ENCODE assay signal across 8 cellular contexts in genomic region chrX:49269768-49270248, GRCh38. TPM values are rescaled to one million over a fixed set of nuclear protein-coding genes. Genes with fewer than 3 reads are reported as not detected.
DNase-seq lines count a peak whose midpoint lies in the region; ATAC-seq, FAIRE-seq and TF ChIP-seq lines count a peak whose summit lies in the region.

Gene PPP1R3F (plus strand): TSS chrX:49269793. CDS start chrX:49269870, 77 bp downstream.

- POLR2A ChIA-PET in H1 (lab: Charles Lee; ENCODE audit: partially characterized antibody), result interaction anchor here (0.6 to 1.4 kb wide), 3 partner anchors 17 to 79 kb away, joined by 3 to 7 read pairs (median 3); no protein-coding TSS in a partner anchor
- POLR2A ChIA-PET in naive thymus-derived CD8-positive, alpha-beta T cell (lab: Charles Lee), result interaction anchor here (0.6 to 3.7 kb wide), 12 partner anchors 8 to 403 kb away, joined by 3 to 36 read pairs (median 6); partner anchors contain the start of gene CCDC22

- in situ Hi-C loops in GM13976 (cut with MboI; ENCODE audit: low sequenced_read_pairs, unreplicated experiment), result no loop called here

- H2BK15ac ChIP-seq in H9 (ENCODE audit: low read depth, low read length), result no peak within 1 kb of the TSS
- H2BK15ac ChIP-seq in H1 (ENCODE audit: low read length), result no peak within 1 kb of the TSS

- no peak within 1 kb of the TSS for H2BK120ac ChIP-seq in H9 (ENCODE audit: low read depth, low read length, poor library complexity, severe bottlenecking)
- no peak within 1 kb of the TSS for H2BK120ac ChIP-seq in H1 (replicated peaks; ENCODE audit: low read depth, low read length)

- peak; percentile 50 for DNase-seq in GM13976 (ENCODE audit: low spot score)
- DNase-seq in H9, result no peak
- no peak for DNase-seq in H1 (ENCODE audit: low read depth in 1 of 2, low spot score in 2 of 2)
- peak in 1 of 10 donors; percentile 76 for DNase-seq in naive thymus-derived CD8-positive, alpha-beta T cell
- DNase-seq in NCI-H2171 treated with DMSO at 0.1 percent for 48 hours (lab: John Stamatoyannopoulos, UW), result no peak
- DNase-seq in mesenteric fat pad (ENCODE audit: low spot score), result no peak
- DNase-seq in NCI-H82 treated with DMSO at 0.1 percent for 48 hours (lab: John Stamatoyannopoulos, UW; ENCODE audit: unreplicated experiment), result no peak

- no peak for TF ChIP-seq EP300 in H1 (IDR thresholded peaks at IDR 0.05; ENCODE audit: borderline replicate concordance in 1 of 2, low read depth in 2 of 2, low read length in 2 of 2)

- H4K8ac ChIP-seq in H9 (replicated peaks; ENCODE audit: insufficient read length, low read depth, low read length), result no peak within 1 kb of the TSS
- peak within 1 kb of the TSS; percentile 100 for H4K8ac ChIP-seq in H1 (ENCODE audit: extremely low read depth, insufficient read depth, low read length)

- H3K4me1 ChIP-seq in H9 (ENCODE audit: insufficient read depth, low read length) (no peaks in the 10 kb centered on the region), OCI-LY1 (ENCODE audit: insufficient read depth, low read length, severe bottlenecking) (peaks cover 38% of the 10 kb centered on the region), H1 (replicated peaks in 1 of 4; ENCODE audit: control insufficient read depth in 3 of 4, insufficient read depth in 4 of 4, low read length in 3 of 4) (peaks cover 0 to 14% (median 5%) of the 10 kb centered on the region in 4 experiments; a peak in 4 of 7 replicates)

- H2AFZ ChIP-seq in H9 (ENCODE audit: low read length) (no peak within 1 kb of the TSS), OCI-LY1 (ENCODE audit: low read length) (no peak within 1 kb of the TSS), H1 (ENCODE audit: low read length) (peak within 1 kb of the TSS; percentile 90; the same call in 1 of the 2 replicates)

- H2AK5ac ChIP-seq in H9 (ENCODE audit: insufficient read length, low read length) (no peak within 1 kb of the TSS), H1 (ENCODE audit: low read depth, low read length) (0 out of 2 replicates have a peak within 1 kb of the TSS, but pooled peaks have one; percentile 13)

- no peak within 1 kb of the TSS for H4K5ac ChIP-seq in H9 (ENCODE audit: insufficient read length, low read depth, low read length)
- H4K5ac ChIP-seq in H1 (ENCODE audit: insufficient read length, low read depth, low read length), result peak within 1 kb of the TSS; percentile 99

- H4K91ac ChIP-seq in H9 (ENCODE audit: insufficient read length, low read depth, low read length) (peak within 1 kb of the TSS; percentile 60), H1 (replicated peaks; ENCODE audit: insufficient read length, low read length) (peak within 1 kb of the TSS; percentile 97)

- H3K27me3 Mint-ChIP-seq in H9 (ENCODE audit: low read depth), result peaks cover 2% of the 10 kb centered on the region; the same call in 1 of the 2 replicates
- H3K27me3 Mint-ChIP-seq in naive thymus-derived CD8-positive, alpha-beta T cell, result no peaks in the 10 kb centered on the region

- H4K20me1 ChIP-seq in H9 (ENCODE audit: control insufficient read depth, insufficient read depth, insufficient read length) (no peaks in the 10 kb centered on the region), OCI-LY1 (ENCODE audit: insufficient read depth, low read length) (no peaks in the 10 kb centered on the region), H1 (replicated peaks in 1 of 2; ENCODE audit: control insufficient read depth in 1 of 2, insufficient read depth in 2 of 2, low read length in 2 of 2) (peaks cover 0 to 17% of the 10 kb centered on the region in 2 experiments)

- H3K27ac ChIP-seq in H9 (ENCODE audit: insufficient read length, low read depth, low read length) (peak within 1 kb of the TSS; percentile 40), OCI-LY1 (ENCODE audit: low read depth, low read length, poor library complexity, severe bottlenecking) (peak within 1 kb of the TSS; percentile 79), H1 (ENCODE audit: low read depth, low read length) (peak within 1 kb of the TSS; percentile 95)

- WGBS in H9 (ENCODE audit: extremely low coverage, insufficient read length, low lambda C conversion rate), result no CpG with 5 or more reads among the region's 70 CpGs
- no CpG with 5 or more reads among the region's 70 CpGs for WGBS in H1 (ENCODE audit: extremely low coverage in 1 of 2, insufficient coverage in 1 of 2, insufficient read length in 1 of 2, insufficient replicate concordance in 2 of 2, low coverage in 1 of 2, low lambda C conversion rate in 2 of 2, missing lambda C conversion rate in 1 of 2), 2 experiments

- H3K36me3 ChIP-seq in OCI-LY1 (ENCODE audit: insufficient read depth, low read length) (no peaks in the 10 kb centered on the region; the same call in 1 of the 2 replicates), H1 (ENCODE audit: control insufficient read depth in 2 of 4, insufficient read depth in 4 of 4, low read length in 3 of 4) (no peaks in the 10 kb centered on the region)

- no peak within 1 kb of the TSS for H2BK12ac ChIP-seq in H9 (ENCODE audit: insufficient read length, low read depth, low read length)
- peak within 1 kb of the TSS; percentile 95; the same call in 1 of the 2 replicates for H2BK12ac ChIP-seq in H1 (ENCODE audit: low read depth, low read length)

- no peaks in the 10 kb centered on the region for H3F3A ChIP-seq in OCI-LY1 (ENCODE audit: insufficient read depth, low read length)

- H3K23ac ChIP-seq in H9 (ENCODE audit: insufficient read length, low read depth, low read length), result no peak within 1 kb of the TSS
- H3K23ac ChIP-seq in H1 (ENCODE audit: insufficient read length), result no peak within 1 kb of the TSS

- ATAC-seq in naive thymus-derived CD8-positive, alpha-beta T cell, result peak; percentile 8 to 12

- H3K56ac ChIP-seq in H9 (ENCODE audit: insufficient read length, low read depth, low read length) (no peak within 1 kb of the TSS), H1 (replicated peaks; ENCODE audit: insufficient read length, low read depth, low read length) (peak within 1 kb of the TSS; percentile 79)

- no peak within 1 kb of the TSS; the same call in 1 of the 2 replicates for H3K4ac ChIP-seq in H9 (ENCODE audit: low read depth, low read length)
- H3K4ac ChIP-seq in H1 (replicated peaks; ENCODE audit: insufficient read length, low read depth, low read length), result peak within 1 kb of the TSS; percentile 91

- H3K4me2 ChIP-seq in H9 (ENCODE audit: insufficient read depth, insufficient read length, low read length) (peak within 1 kb of the TSS; percentile 53), OCI-LY1 (ENCODE audit: low read length) (peak within 1 kb of the TSS; percentile 78), H1 (ENCODE audit: insufficient read depth in 1 of 2, low read depth in 2 of 2, low read length in 2 of 2) (peak within 1 kb of the TSS; percentile 74 to 93)

- TF ChIP-seq RAD21 in H1 (IDR thresholded peaks at IDR 0.05 in 1 of 2, conservative IDR thresholded peaks at IDR 0.05 in 1 of 2; ENCODE audit: low read depth in 2 of 2, low read length in 2 of 2), result no peak

- CTCF ChIA-PET in H1 (lab: Charles Lee; ENCODE audit: partially characterized antibody), result no interaction called here

- peak within 1 kb of the TSS; percentile 93 for H3K18ac ChIP-seq in H9 (ENCODE audit: insufficient read length, low read depth, low read length)
- H3K18ac ChIP-seq in H1 (ENCODE audit: extremely low read depth, low read length), result peak within 1 kb of the TSS; percentile 95

- H3K9me3 ChIP-seq in H9 (ENCODE audit: control insufficient read depth, low read depth, low read length), result peaks cover 23% of the 10 kb centered on the region
- no peaks in the 10 kb centered on the region for H3K9me3 ChIP-seq in OCI-LY1 (ENCODE audit: low read length)
- H3K9me3 ChIP-seq in H1 (ENCODE audit: insufficient read depth in 2 of 2, low read depth in 1 of 2, low read length in 1 of 2), result no peaks in the 10 kb centered on the region

- H3K4me3 Mint-ChIP-seq in H9, result peak within 1 kb of the TSS; percentile 91 to 93
- peak within 1 kb of the TSS; percentile 85 to 99 (median 98) for H3K4me3 Mint-ChIP-seq in naive thymus-derived CD8-positive, alpha-beta T cell

- H3K9ac ChIP-seq in H9 (ENCODE audit: extremely low read depth, insufficient read length, low read length), result peak within 1 kb of the TSS; percentile 79
- peak within 1 kb of the TSS; percentile 74 for H3K9ac ChIP-seq in OCI-LY1 (ENCODE audit: low read length)
- peak within 1 kb of the TSS; percentile 91 to 99 (median 97) for H3K9ac ChIP-seq in H1 (replicated peaks in 1 of 4; ENCODE audit: extremely low read depth in 1 of 4, low read depth in 3 of 4, low read length in 3 of 4)

- H3K79me1 ChIP-seq in H9 (ENCODE audit: insufficient read depth, low read depth, low read length, poor library complexity, severe bottlenecking), result no peaks in the 10 kb centered on the region
- H3K79me1 ChIP-seq in H1 (ENCODE audit: low read depth, low read length), result peaks cover 2% of the 10 kb centered on the region; the same call in 1 of the 2 replicates

- H3K23me2 ChIP-seq in H9 (ENCODE audit: insufficient read length, low read depth, low read length, poor library complexity, severe bottlenecking) (peaks cover 5% of the 10 kb centered on the region), H1 (ENCODE audit: low read depth, low read length) (no peaks in the 10 kb centered on the region; the same call in 1 of the 2 replicates)

- H3K27me3 ChIP-seq in H9 (ENCODE audit: insufficient read depth, low read length) (no peaks in the 10 kb centered on the region), OCI-LY1 (ENCODE audit: insufficient read depth, low read length) (no peaks in the 10 kb centered on the region), H1 (replicated peaks in 1 of 4; ENCODE audit: control insufficient read depth in 3 of 4, extremely low read depth in 1 of 4, insufficient read depth in 3 of 4, low read length in 3 of 4) (no peaks in the 10 kb centered on the region)

- H2BK20ac ChIP-seq in H9 (ENCODE audit: low read depth, low read length, poor library complexity, severe bottlenecking), result no peak within 1 kb of the TSS
- H2BK20ac ChIP-seq in H1 (ENCODE audit: low read length), result no peak within 1 kb of the TSS

- peak in 1 of 2 experiments; percentile 69; a peak in 2 of 3 replicates for TF ChIP-seq POLR2A in H1 (IDR thresholded peaks at IDR 0.05; ENCODE audit: control extremely low read depth in 1 of 2, low read depth in 2 of 2, low read length in 2 of 2)

- 0 out of 2 replicates have a peak, but pooled peaks cover 4% of the 10 kb centered on the region for H3K79me2 ChIP-seq in H9 (ENCODE audit: insufficient read depth, low read length)
- H3K79me2 ChIP-seq in OCI-LY1 (ENCODE audit: insufficient read depth, low read length), result peaks cover 12% of the 10 kb centered on the region
- peaks cover 12 to 38% of the 10 kb centered on the region in 2 experiments; a peak in 3 of 4 replicates for H3K79me2 ChIP-seq in H1 (ENCODE audit: control insufficient read depth in 1 of 2, insufficient read depth in 2 of 2, low read length in 2 of 2)

- no peak for FAIRE-seq in H1 (lab: Jason Lieb, UNC)

- H3K4me3 ChIP-seq in OCI-LY1 (ENCODE audit: low read depth, low read length, poor library complexity, severe bottlenecking) (peak within 1 kb of the TSS; percentile 70), H1 (ENCODE audit: extremely low read depth in 1 of 4, insufficient read depth in 2 of 4, low read depth in 3 of 4, low read length in 4 of 4) (peak within 1 kb of the TSS; percentile 47 to 99 (median 73))

- no peak within 1 kb of the TSS for H3T11ph ChIP-seq in H9 (ENCODE audit: low read length)

- H3K4me1 Mint-ChIP-seq in H9, result peaks cover 14 to 21% of the 10 kb centered on the region in 2 experiments
- H3K4me1 Mint-ChIP-seq in naive thymus-derived CD8-positive, alpha-beta T cell, result peaks cover 11 to 55% (median 48%) of the 10 kb centered on the region in 4 donors

- H3K9me2 ChIP-seq in OCI-LY1 (ENCODE audit: low read depth, low read length), result no peaks in the 10 kb centered on the region

- H3K27ac Mint-ChIP-seq in H9, result peak within 1 kb of the TSS; percentile 100
- H3K27ac Mint-ChIP-seq in naive thymus-derived CD8-positive, alpha-beta T cell, result peak within 1 kb of the TSS; percentile 99 to 100 (median 100)

- peaks cover 11 to 21% (median 18%) of the 10 kb centered on the region in 3 experiments for H3K36me3 Mint-ChIP-seq in H9 (ENCODE audit: insufficient read depth in 1 of 3, low read depth in 3 of 3)
- peaks cover 0 to under 1% (median 0%) of the 10 kb centered on the region in 3 donors for H3K36me3 Mint-ChIP-seq in naive thymus-derived CD8-positive, alpha-beta T cell

- TF ChIP-seq CTCF in GM13976 (IDR thresholded peaks at IDR 0.05; ENCODE audit: borderline replicate concordance, control extremely low read depth, extremely low read depth, insufficient read depth, missing control alignments) (no peak), H9 (conservative IDR thresholded peaks at IDR 0.05) (no peak), OCI-LY1 (IDR thresholded peaks at IDR 0.05; ENCODE audit: low read length) (no peak), H1 (IDR thresholded peaks at IDR 0.05; ENCODE audit: control extremely low read depth in 1 of 3, insufficient read depth in 1 of 3, low read depth in 1 of 3, low read length in 3 of 3) (no peak)

- peaks cover 70 to 72% of the 10 kb centered on the region in 2 experiments for H3K9me3 Mint-ChIP-seq in H9
- H3K9me3 Mint-ChIP-seq in naive thymus-derived CD8-positive, alpha-beta T cell, result no peaks in the 10 kb centered on the region

- H3K14ac ChIP-seq in H9 (ENCODE audit: insufficient read depth, low read length) (peak within 1 kb of the TSS; percentile 95), H1 (ENCODE audit: insufficient read length) (no peak within 1 kb of the TSS)

- H2BK5ac ChIP-seq in H9 (ENCODE audit: insufficient read length, low read length) (no peak within 1 kb of the TSS), H1 (ENCODE audit: low read depth, low read length) (peak within 1 kb of the TSS; percentile 99)

RNA-seq across cellular contexts. Expression of gene PPP1R3F, which starts in this region (rescaled TPM):
- 6.9 and 7.3 TPM in 2 replicates for total RNA-seq in H9 (2021)
- 6.1 and 6.8 TPM in 2 replicates for total RNA-seq in H1 (2021; fragmentation: NEBNext Ultra II Directional; extraction: Animal tissue kit (Norgen Biotek cat#: 25700))
- polyA plus RNA-seq in H1 (2011; rRNA removed), result 5.1 and 6.2 TPM in 2 replicates
- polyA plus RNA-seq in H1 (2011; cell fraction: cytosol; rRNA removed), result 6.2 TPM
- 14.8 TPM for polyA plus RNA-seq in H1 (2011; cell fraction: nucleus; rRNA removed)
- 4.0 to 7.5 TPM (median 5.6 TPM) in 4 replicates for polyA plus RNA-seq in H1 (2012, experiment 1 of 2)
- polyA plus RNA-seq in H1 (2012, experiment 2 of 2), result 7.8 TPM
- polyA plus RNA-seq in H1 (2013, experiment 1 of 2), result 3.0 TPM
- 2.7 TPM for polyA plus RNA-seq in H1 (2013, experiment 2 of 2)
- 2.7 and 3.0 TPM in 2 replicates for polyA minus RNA-seq in H1 (2011; rRNA and poly(A)+ RNA removed)
- 8.6 TPM for polyA minus RNA-seq in H1 (2011; cell fraction: cytosol; rRNA and poly(A)+ RNA removed)
- 8.9 TPM for polyA minus RNA-seq in H1 (2011; cell fraction: nucleus; rRNA and poly(A)+ RNA removed)
- 10 to 100 TPM; 14.8 to 21.8 TPM for total RNA-seq in naive thymus-derived CD8-positive, alpha-beta T cell
- polyA plus RNA-seq in naive thymus-derived CD8-positive, alpha-beta T cell, result 1 to 10 TPM; 6.7 to 9.7 (median 8.3) TPM
- 2.2 TPM for total RNA-seq in mesenteric fat pad

Comparison
In these comparisons a context has a peak if more than half of its experiments do, and no peak if none do; other contexts are left out.
1. H3K27ac ChIP-seq: peak in every context shown above with its lines; median percentile 95 in H1; 79 in OCI-LY1; 40 in H9.